ENCODE assay signal across 1 cellular context in the genomic region with DNA sequence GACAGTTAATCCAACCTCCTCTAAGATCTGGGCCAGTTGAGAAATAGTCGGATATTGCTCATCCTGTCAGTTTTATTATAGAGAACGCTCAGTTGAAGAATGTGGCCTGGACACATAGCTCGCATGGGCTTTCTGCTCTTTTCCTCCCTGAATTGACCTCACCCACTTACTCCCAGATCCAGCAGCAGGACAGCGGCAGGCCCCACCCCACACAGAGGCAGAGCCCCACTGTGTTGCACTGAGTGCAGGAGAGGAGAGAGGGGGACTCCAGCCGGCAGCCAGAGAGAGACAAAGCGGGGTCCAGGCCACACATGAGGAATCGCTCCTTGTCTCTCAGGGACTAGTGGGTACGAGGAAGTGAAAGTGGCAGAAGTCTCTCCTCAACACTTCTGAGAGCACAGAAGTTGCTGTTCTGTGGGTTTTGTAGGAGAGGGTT.
TF ChIP-seq lines count a peak whose summit lies in the region.

No MANE protein-coding gene starts in this region.

TF ChIP-seq in HepG2, 621 proteins besides CTCF, POLR2A, EP300 and RAD21 (continued from another document):
- TF ChIP-seq, protein P1, sequence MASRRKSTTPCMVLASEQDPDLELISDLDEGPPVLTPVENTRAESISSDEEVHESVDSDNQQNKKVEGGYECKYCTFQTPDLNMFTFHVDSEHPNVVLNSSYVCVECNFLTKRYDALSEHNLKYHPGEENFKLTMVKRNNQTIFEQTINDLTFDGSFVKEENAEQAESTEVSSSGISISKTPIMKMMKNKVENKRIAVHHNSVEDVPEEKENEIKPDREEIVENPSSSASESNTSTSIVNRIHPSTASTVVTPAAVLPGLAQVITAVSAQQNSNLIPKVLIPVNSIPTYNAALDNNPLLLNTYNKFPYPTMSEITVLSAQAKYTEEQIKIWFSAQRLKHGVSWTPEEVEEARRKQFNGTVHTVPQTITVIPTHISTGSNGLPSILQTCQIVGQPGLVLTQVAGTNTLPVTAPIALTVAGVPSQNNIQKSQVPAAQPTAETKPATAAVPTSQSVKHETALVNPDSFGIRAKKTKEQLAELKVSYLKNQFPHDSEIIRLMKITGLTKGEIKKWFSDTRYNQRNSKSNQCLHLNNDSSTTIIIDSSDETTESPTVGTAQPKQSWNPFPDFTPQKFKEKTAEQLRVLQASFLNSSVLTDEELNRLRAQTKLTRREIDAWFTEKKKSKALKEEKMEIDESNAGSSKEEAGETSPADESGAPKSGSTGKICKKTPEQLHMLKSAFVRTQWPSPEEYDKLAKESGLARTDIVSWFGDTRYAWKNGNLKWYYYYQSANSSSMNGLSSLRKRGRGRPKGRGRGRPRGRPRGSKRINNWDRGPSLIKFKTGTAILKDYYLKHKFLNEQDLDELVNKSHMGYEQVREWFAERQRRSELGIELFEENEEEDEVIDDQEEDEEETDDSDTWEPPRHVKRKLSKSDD (CRISPR knock-in tag; IDR thresholded peaks at IDR 0.05; ENCODE audit: low read depth): no peak
- TF ChIP-seq ZBTB1 (CRISPR knock-in tag; IDR thresholded peaks at IDR 0.05; ENCODE audit: borderline replicate concordance) (no peak), TBX2 (CRISPR knock-in tag; IDR thresholded peaks at IDR 0.05; ENCODE audit: borderline replicate concordance) (no peak), TAF15 (IDR thresholded peaks at IDR 0.05; ENCODE audit: low read depth, low read length, poor library complexity, severe bottlenecking) (no peak), RAD51 (IDR thresholded peaks at IDR 0.05; ENCODE audit: borderline replicate concordance) (no peak)
- TF ChIP-seq, protein P2, sequence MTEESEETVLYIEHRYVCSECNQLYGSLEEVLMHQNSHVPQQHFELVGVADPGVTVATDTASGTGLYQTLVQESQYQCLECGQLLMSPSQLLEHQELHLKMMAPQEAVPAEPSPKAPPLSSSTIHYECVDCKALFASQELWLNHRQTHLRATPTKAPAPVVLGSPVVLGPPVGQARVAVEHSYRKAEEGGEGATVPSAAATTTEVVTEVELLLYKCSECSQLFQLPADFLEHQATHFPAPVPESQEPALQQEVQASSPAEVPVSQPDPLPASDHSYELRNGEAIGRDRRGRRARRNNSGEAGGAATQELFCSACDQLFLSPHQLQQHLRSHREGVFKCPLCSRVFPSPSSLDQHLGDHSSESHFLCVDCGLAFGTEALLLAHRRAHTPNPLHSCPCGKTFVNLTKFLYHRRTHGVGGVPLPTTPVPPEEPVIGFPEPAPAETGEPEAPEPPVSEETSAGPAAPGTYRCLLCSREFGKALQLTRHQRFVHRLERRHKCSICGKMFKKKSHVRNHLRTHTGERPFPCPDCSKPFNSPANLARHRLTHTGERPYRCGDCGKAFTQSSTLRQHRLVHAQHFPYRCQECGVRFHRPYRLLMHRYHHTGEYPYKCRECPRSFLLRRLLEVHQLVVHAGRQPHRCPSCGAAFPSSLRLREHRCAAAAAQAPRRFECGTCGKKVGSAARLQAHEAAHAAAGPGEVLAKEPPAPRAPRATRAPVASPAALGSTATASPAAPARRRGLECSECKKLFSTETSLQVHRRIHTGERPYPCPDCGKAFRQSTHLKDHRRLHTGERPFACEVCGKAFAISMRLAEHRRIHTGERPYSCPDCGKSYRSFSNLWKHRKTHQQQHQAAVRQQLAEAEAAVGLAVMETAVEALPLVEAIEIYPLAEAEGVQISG (CRISPR knock-in tag; IDR thresholded peaks at IDR 0.05): no peak
